Comparison of ENCODE assay signal across 8 cellular contexts in genomic region chrX:154515803-154516654, GRCh38. TPM values are rescaled to one million over a fixed set of nuclear protein-coding genes. Genes with fewer than 3 reads are reported as not detected.
DNase-seq lines count a peak whose midpoint lies in the region; ATAC-seq and TF ChIP-seq lines count a peak whose summit lies in the region.

A gene with protein sequence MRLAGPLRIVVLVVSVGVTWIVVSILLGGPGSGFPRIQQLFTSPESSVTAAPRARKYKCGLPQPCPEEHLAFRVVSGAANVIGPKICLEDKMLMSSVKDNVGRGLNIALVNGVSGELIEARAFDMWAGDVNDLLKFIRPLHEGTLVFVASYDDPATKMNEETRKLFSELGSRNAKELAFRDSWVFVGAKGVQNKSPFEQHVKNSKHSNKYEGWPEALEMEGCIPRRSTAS (minus strand): TSS chrX:154516232. CDS start chrX:154515772, 460 bp downstream.

- no peaks in the 10 kb centered on the region for H3K36me3 ChIP-seq in kidney epithelial cell (ENCODE audit: control insufficient read depth, insufficient read depth, low read length)

- peak; percentile 89 for DNase-seq in AG20443 (ENCODE audit: low spot score)
- DNase-seq in NCI-H446 (lab: John Stamatoyannopoulos, UW) = peak; percentile 38 to 91
- DNase-seq in cerebellar cortex (ENCODE audit: low spot score) = peak; percentile 87
- DNase-seq in kidney epithelial cell (ENCODE audit: low read depth) = no peak
- peak; percentile 87 to 90 for DNase-seq in stimulated activated CD4-positive, alpha-beta T cell treated with anti-CD3 and anti-CD28 coated beads, Interleukin-15, amount 100 ng/mL, for 1 hour (ENCODE audit: low read depth in 1 of 2, low spot score in 1 of 2)

- ATAC-seq in GM19035 (IDR thresholded peaks at IDR 0.05; ENCODE audit: unreplicated experiment) (peak; percentile 85), HG03280 (IDR thresholded peaks at IDR 0.05; ENCODE audit: unreplicated experiment) (peak; percentile 93)
- peak; percentile 91 to 93 for ATAC-seq in activated CD4-positive, CD25-positive, alpha-beta regulatory T cell treated with anti-CD3 and anti-CD28 coated beads, Interleukin-2, amount 50 U/mL, for 24 hours

- peak within 1 kb of the TSS; percentile 71 for H3K4me3 ChIP-seq in kidney epithelial cell (ENCODE audit: low read depth, low read length)

- no peak for TF ChIP-seq CTCF in kidney epithelial cell (IDR thresholded peaks at IDR 0.05; ENCODE audit: insufficient read depth, low read length, poor library complexity, severe bottlenecking)

- H3K27me3 ChIP-seq in kidney epithelial cell (ENCODE audit: control insufficient read depth, insufficient read depth, low read length) = no peaks in the 10 kb centered on the region

RNA-seq across cellular contexts. Expression of the gene that starts here (rescaled TPM):
- total RNA-seq in kidney epithelial cell = 30.3 and 32.3 TPM in 2 replicates
